8 cellular contexts compared by ENCODE assay signal in the genomic region with DNA sequence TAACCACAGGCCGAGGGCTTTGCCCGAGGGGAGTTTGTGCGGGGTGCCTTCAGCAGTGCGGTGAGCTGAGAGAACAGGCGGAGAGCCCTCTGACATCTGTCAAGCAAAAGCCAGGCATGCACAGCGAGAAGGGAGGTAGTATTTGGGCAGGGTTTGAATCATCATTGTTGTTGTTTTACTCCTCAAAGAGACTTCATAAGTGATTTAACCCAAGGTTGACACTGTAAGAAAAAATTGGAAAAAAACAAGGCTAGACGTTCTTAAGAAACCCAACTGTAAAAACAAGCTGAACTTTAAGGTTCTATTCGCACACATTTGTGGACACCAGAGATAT. TPM values are rescaled to one million over a fixed set of nuclear protein-coding genes. Genes with fewer than 3 reads are reported as not detected.
DNase-seq lines count a peak whose midpoint lies in the region; ATAC-seq and TF ChIP-seq lines count a peak whose summit lies in the region.

No MANE protein-coding gene starts in this region.

- H3K9me1 ChIP-seq in IMR-90 (ENCODE audit: insufficient read depth, low read length): no peaks in the 10 kb centered on the region

- no CpG with 5 or more reads among the region's 8 CpGs for WGBS in IMR-90 (ENCODE audit: extremely low coverage in 2 of 2, insufficient read length in 1 of 2), 2 experiments
- WGBS in body of pancreas, 2 donors: 44 to 49% methylated on average over 8 of the region's 8 CpGs

- no peak overlapping the region for H2AK9ac ChIP-seq in IMR-90 (replicated peaks; ENCODE audit: low read depth, low read length, poor library complexity)

- H3K4me2 ChIP-seq in BLaER1 (peak overlapping the region; percentile 93), IMR-90 (ENCODE audit: low read depth, low read length) (peak overlapping the region; percentile 94; the same call in 1 of the 2 replicates)

- H3K4ac ChIP-seq in IMR-90 (ENCODE audit: low read depth, low read length): no peak overlapping the region

- DNase-seq in IMR-90 (no peak), choroid plexus epithelial cell (ENCODE audit: low read depth) (no peak), nephron progenitor cell (peak; percentile 8), body of pancreas (no peak), NCI-H774 (lab: John Stamatoyannopoulos, UW) (no peak), cortex of kidney (lab: John Stamatoyannopoulos, UW) (no peak), foreskin melanocyte (no peak)

- H3K9ac ChIP-seq in BLaER1 (peak overlapping the region; percentile 82), IMR-90 (ENCODE audit: low read depth, low read length) (no peak overlapping the region)

- CTCF ChIA-PET in IMR-90 (lab: Yijun Ruan, JAX): no interaction called here

- no peaks in the 10 kb centered on the region for H4K20me1 ChIP-seq in BLaER1
- no peaks in the 10 kb centered on the region for H4K20me1 ChIP-seq in IMR-90 (ENCODE audit: insufficient read depth, low read length)

- H3K27me3 Mint-ChIP-seq in nephron progenitor cell (ENCODE audit: low read depth, poor library complexity): peaks cover 38% of the 10 kb centered on the region

- no peak overlapping the region for H3K14ac ChIP-seq in IMR-90 (replicated peaks; ENCODE audit: low read depth, low read length)

- dilution Hi-C loops in IMR-90 (cut with HindIII; ENCODE audit: low sequenced_read_pairs, unreplicated experiment): no loop called here

- no peak overlapping the region for H4K8ac ChIP-seq in IMR-90 (ENCODE audit: low read depth in 2 of 2, low read length in 2 of 2)

- H2AFZ ChIP-seq in IMR-90 (replicated peaks; ENCODE audit: low read length, poor library complexity): peak overlapping the region; percentile 89

- no peak for TF ChIP-seq CTCF in IMR-90 (conservative IDR thresholded peaks at IDR 0.05; ENCODE audit: low read depth, low read length)
- TF ChIP-seq CTCF in choroid plexus epithelial cell (conservative IDR thresholded peaks at IDR 0.05; ENCODE audit: low read depth, low read length): no peak
- no peak for TF ChIP-seq CTCF in nephron progenitor cell (IDR thresholded peaks at IDR 0.05)
- no peak for TF ChIP-seq CTCF in body of pancreas (IDR thresholded peaks at IDR 0.05)

- intact Hi-C loops in IMR-90 (cut with micrococcal nuclease): no loop called here
- intact Hi-C loops in body of pancreas (cut with DNase I): no loop called here

- TF ChIP-seq POLR2A in IMR-90 (IDR thresholded peaks at IDR 0.05; ENCODE audit: low read depth, low read length): no peak
- no peak for TF ChIP-seq POLR2A in body of pancreas (IDR thresholded peaks at IDR 0.05)

- in situ Hi-C loops in IMR-90 (cut with MboI; ENCODE audit: low sequenced_read_pairs): no loop called here

- H4K91ac ChIP-seq in IMR-90 (ENCODE audit: insufficient read depth, low read depth, low read length): no peak overlapping the region

- H2BK120ac ChIP-seq in IMR-90 (ENCODE audit: low read depth, low read length): no peak overlapping the region

- H3K27me3 ChIP-seq in BLaER1 (peaks cover 6% of the 10 kb centered on the region), IMR-90 (ENCODE audit: control insufficient read depth, insufficient read depth, low read length) (peaks cover 7% of the 10 kb centered on the region; the same call in 1 of the 2 replicates), body of pancreas (no peaks in the 10 kb centered on the region)

- no peak overlapping the region for H2BK15ac ChIP-seq in IMR-90 (ENCODE audit: low read depth, low read length)

- H3K9me3 ChIP-seq in BLaER1 (no peaks in the 10 kb centered on the region), IMR-90 (ENCODE audit: control insufficient read depth, insufficient read depth, low read length) (no peaks in the 10 kb centered on the region), body of pancreas (no peaks in the 10 kb centered on the region)

- peaks cover 14% of the 10 kb centered on the region for H3K36me3 Mint-ChIP-seq in nephron progenitor cell (ENCODE audit: low read depth)

- H3K27ac ChIP-seq in BLaER1: no peak overlapping the region
- no peak overlapping the region for H3K27ac ChIP-seq in IMR-90 (ENCODE audit: insufficient read depth, low read length)
- H3K27ac ChIP-seq in body of pancreas: no peak overlapping the region

- no peak overlapping the region for H3K27ac Mint-ChIP-seq in nephron progenitor cell

- peaks cover 8% of the 10 kb centered on the region for H3K4me1 ChIP-seq in BLaER1
- no peaks in the 10 kb centered on the region for H3K4me1 ChIP-seq in IMR-90 (ENCODE audit: control insufficient read depth, insufficient read depth, low read length)
- peaks cover 11% of the 10 kb centered on the region for H3K4me1 ChIP-seq in body of pancreas

- peaks cover 9% of the 10 kb centered on the region for H3K36me3 ChIP-seq in BLaER1
- no peaks in the 10 kb centered on the region for H3K36me3 ChIP-seq in IMR-90 (ENCODE audit: control insufficient read depth, insufficient read depth, low read length)
- H3K36me3 ChIP-seq in body of pancreas (replicated peaks in 1 of 2; ENCODE audit: insufficient read depth in 1 of 2, low read depth in 2 of 2): no peaks in the 10 kb centered on the region

- no peak overlapping the region; the same call in 1 of the 2 replicates for H3K23ac ChIP-seq in IMR-90 (ENCODE audit: low read depth, low read length)

- POLR2A ChIA-PET in IMR-90 (lab: Charles Lee; ENCODE audit: unreplicated experiment): no interaction called here

- TF ChIP-seq RAD21 in IMR-90 (IDR thresholded peaks at IDR 0.05; ENCODE audit: low read length): no peak

- H3K79me1 ChIP-seq in IMR-90 (ENCODE audit: low read depth in 1 of 2, low read length in 2 of 2): no peaks in the 10 kb centered on the region

- peak overlapping the region; percentile 92 for H3K4me3 Mint-ChIP-seq in nephron progenitor cell

- no peak overlapping the region for H4K5ac ChIP-seq in IMR-90 (ENCODE audit: low read depth, low read length)

- H3K56ac ChIP-seq in IMR-90 (ENCODE audit: extremely low read depth, insufficient read depth, low read length): no peak overlapping the region

- no peak overlapping the region for H2AK5ac ChIP-seq in IMR-90 (ENCODE audit: low read depth, low read length)

- peaks cover 15% of the 10 kb centered on the region for H3K4me1 Mint-ChIP-seq in nephron progenitor cell

- ATAC-seq in IMR-90 (ENCODE audit: low read depth) (no peak), body of pancreas (no peak)

- BruUV-seq in IMR-90 (replicated peaks; lab: Mats Ljungman, UMichigan): no TSS peak

- H2BK5ac ChIP-seq in IMR-90 (ENCODE audit: low read depth, low read length, poor library complexity, severe bottlenecking): no peak overlapping the region

- H3K9me3 Mint-ChIP-seq in nephron progenitor cell: no peaks in the 10 kb centered on the region

- H3K18ac ChIP-seq in IMR-90 (ENCODE audit: low read depth, low read length): no peak overlapping the region

- H3K4me3 ChIP-seq in BLaER1: peak overlapping the region; percentile 88
- no peak overlapping the region; the same call in 1 of the 2 replicates for H3K4me3 ChIP-seq in IMR-90 (ENCODE audit: insufficient read depth, low read depth, low read length)
- peak overlapping the region; percentile 71 for H3K4me3 ChIP-seq in choroid plexus epithelial cell (ENCODE audit: low read depth, low read length)
- H3K4me3 ChIP-seq in body of pancreas: peak overlapping the region in 1 of 2 donors; percentile 9

- no peak overlapping the region for H2BK20ac ChIP-seq in IMR-90 (ENCODE audit: low read depth, low read length)

TF ChIP-seq in IMR-90, 13 proteins besides CTCF, POLR2A, EP300 and RAD21:
- no peak for TF ChIP-seq RCOR1 (IDR thresholded peaks at IDR 0.05; ENCODE audit: insufficient replicate concordance, low read length)
- no peak for TF ChIP-seq CEBPB (IDR thresholded peaks at IDR 0.05; ENCODE audit: low read depth, low read length)
- no peak for TF ChIP-seq BHLHE40 (IDR thresholded peaks at IDR 0.05; ENCODE audit: low read depth, low read length)
- TF ChIP-seq, protein P1, sequence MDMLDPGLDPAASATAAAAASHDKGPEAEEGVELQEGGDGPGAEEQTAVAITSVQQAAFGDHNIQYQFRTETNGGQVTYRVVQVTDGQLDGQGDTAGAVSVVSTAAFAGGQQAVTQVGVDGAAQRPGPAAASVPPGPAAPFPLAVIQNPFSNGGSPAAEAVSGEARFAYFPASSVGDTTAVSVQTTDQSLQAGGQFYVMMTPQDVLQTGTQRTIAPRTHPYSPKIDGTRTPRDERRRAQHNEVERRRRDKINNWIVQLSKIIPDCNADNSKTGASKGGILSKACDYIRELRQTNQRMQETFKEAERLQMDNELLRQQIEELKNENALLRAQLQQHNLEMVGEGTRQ (IDR thresholded peaks at IDR 0.05; ENCODE audit: low read depth, low read length): no peak
- no peak for TF ChIP-seq RFX5 (IDR thresholded peaks at IDR 0.05; ENCODE audit: low read depth, low read length)
- no peak for TF ChIP-seq MXI1 (IDR thresholded peaks at IDR 0.05; ENCODE audit: borderline replicate concordance, low read depth, low read length)
- no peak for TF ChIP-seq SMC3 (IDR thresholded peaks at IDR 0.05; ENCODE audit: low read depth, low read length)

RNA-seq across cellular contexts. Expression of a gene that starts 1.3 kb away (rescaled TPM):
- total RNA-seq in IMR-90 (2012; rRNA removed): under 0.01 and 0.18 TPM in 2 replicates
- 0.03 TPM in 2 replicates for polyA plus RNA-seq in IMR-90 (2012; rRNA removed)
- polyA plus RNA-seq in IMR-90 (2012; cell fraction: cytosol; rRNA removed): 0.02 TPM in 1 of 2 replicates, not detected in the other
- polyA plus RNA-seq in IMR-90 (2012; cell fraction: nucleus; rRNA removed; ENCODE audit: low replicate concordance): 0.02 and 0.03 TPM in 2 replicates
- total RNA-seq in body of pancreas: 1 to 10 TPM; 1.0 to 3.6 TPM

RNA-seq across cellular contexts. Expression of a gene that starts 59.0 kb away (rescaled TPM):
- total RNA-seq in IMR-90 (2012; rRNA removed) (7.2 and 20.3 TPM in 2 replicates), body of pancreas (1 to 10 TPM; 4.3 to 8.6 TPM)
- 6.3 and 6.4 TPM in 2 replicates for polyA plus RNA-seq in IMR-90 (2012; rRNA removed)
- 1.6 and 2.1 TPM in 2 replicates for polyA plus RNA-seq in IMR-90 (2012; cell fraction: cytosol; rRNA removed)
- polyA plus RNA-seq in IMR-90 (2012; cell fraction: nucleus; rRNA removed; ENCODE audit: low replicate concordance): 1.5 and 3.9 TPM in 2 replicates

RNA-seq across cellular contexts. Expression of a gene that starts 59.2 kb away (rescaled TPM):
- total RNA-seq in IMR-90 (2012; rRNA removed) (4.7 and 8.6 TPM in 2 replicates), body of pancreas (10 to 100 TPM; 11.2 to 33.3 TPM)
- polyA plus RNA-seq in IMR-90 (2012; rRNA removed): 4.6 and 6.1 TPM in 2 replicates
- polyA plus RNA-seq in IMR-90 (2012; cell fraction: cytosol; rRNA removed): 1.0 and 1.4 TPM in 2 replicates
- polyA plus RNA-seq in IMR-90 (2012; cell fraction: nucleus; rRNA removed; ENCODE audit: low replicate concordance): 3.1 and 13.1 TPM in 2 replicates
